Comparison of ENCODE assay signal across 25 cellular contexts in the genomic region with DNA sequence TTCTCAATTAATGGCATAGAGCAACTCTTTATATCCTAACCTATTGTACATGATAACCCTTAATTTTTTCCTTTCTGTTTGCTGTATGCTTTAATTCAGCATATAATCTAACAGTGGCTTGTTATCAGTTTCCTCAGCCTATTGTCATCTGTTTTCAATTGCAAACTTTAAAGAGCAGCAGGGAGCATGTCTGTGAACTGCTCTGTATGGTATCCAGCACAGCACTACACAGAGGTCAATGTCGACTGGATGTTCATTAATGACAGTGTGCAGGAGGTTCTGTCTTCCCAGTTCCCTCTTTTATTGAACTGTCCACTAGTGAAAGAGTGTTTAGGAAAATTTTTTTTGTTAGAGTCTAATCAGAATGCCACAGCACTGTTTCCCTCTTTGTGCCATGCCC.
A peak's percentile ranks its signal among the peaks of the same experiment; 100 is the strongest.
DNase-seq lines count a peak whose midpoint lies in the region; ATAC-seq and TF ChIP-seq lines count a peak whose summit lies in the region.
"Had no signal": no experiment of that assay in that cellular context is flagged by ENCODE, and none has a peak within 500 bp of the region (broad histone marks: within the 10 kb centered on the region; RNA-seq: fewer than 3 reads in every experiment).

No MANE protein-coding gene starts in this region.

- H3K27ac ChIP-seq in naive thymus-derived CD4-positive, alpha-beta T cell (ENCODE audit: low read depth, low read length), result no peak overlapping the region
- H3K27ac ChIP-seq: BLaER1 had no signal

- CTCF ChIA-PET in naive thymus-derived CD4-positive, alpha-beta T cell (lab: Charles Lee), result no interaction called here

- no peak overlapping the region for H3K4me3 ChIP-seq in naive thymus-derived CD4-positive, alpha-beta T cell (ENCODE audit: low read length)
- H3K4me3 ChIP-seq: BLaER1, GM12878 had no signal

- no peaks in the 10 kb centered on the region for H3K9me3 ChIP-seq in naive thymus-derived CD4-positive, alpha-beta T cell (ENCODE audit: control insufficient read depth in 2 of 3, low read length in 3 of 3)
- H3K9me3 ChIP-seq: BE2C, BLaER1 had no signal

- H3K9me3 Mint-ChIP-seq in naive thymus-derived CD4-positive, alpha-beta T cell, result peaks cover 0 to 12% (median 0%) of the 10 kb centered on the region in 11 donors

- no peak overlapping the region for H3K27ac Mint-ChIP-seq in naive thymus-derived CD4-positive, alpha-beta T cell
- H3K27ac Mint-ChIP-seq: CD4-positive, alpha-beta memory T cell; CD4-positive, CD25-positive, alpha-beta regulatory T cell; CD8-positive, alpha-beta memory T cell had no signal

- no peaks in the 10 kb centered on the region for H3K36me3 ChIP-seq in naive thymus-derived CD4-positive, alpha-beta T cell (ENCODE audit: control insufficient read depth in 2 of 3, insufficient read depth in 3 of 3, low read length in 3 of 3)
- H3K36me3 ChIP-seq: BE2C, BLaER1 had no signal

- no peaks in the 10 kb centered on the region for H3K27me3 ChIP-seq in naive thymus-derived CD4-positive, alpha-beta T cell (ENCODE audit: control insufficient read depth in 2 of 2, insufficient read depth in 2 of 2, low read length in 2 of 2)
- H3K27me3 ChIP-seq: BE2C, BLaER1 had no signal

- DNase-seq in NCI-H146 (lab: John Stamatoyannopoulos, UW) (peak; percentile 41), NCI-H146 treated with DMSO at 0.1 percent for 48 hours (lab: John Stamatoyannopoulos, UW; ENCODE audit: unreplicated experiment) (peak; percentile 44), left lobe of liver (ENCODE audit: low spot score) (no peak), NCI-H2029 treated with DMSO at 0.1 percent for 48 hours (lab: John Stamatoyannopoulos, UW) (no peak), NCI-H2107 treated with DMSO at 0.1 percent for 48 hours (lab: John Stamatoyannopoulos, UW; ENCODE audit: unreplicated experiment) (no peak), NCI-H446 treated with DMSO at 0.1 percent for 48 hours (lab: John Stamatoyannopoulos, UW) (no peak)
- no peak for DNase-seq in naive thymus-derived CD4-positive, alpha-beta T cell
- DNase-seq: 8988T; ACHN; BE2C; C1 segment of cervical spinal cord; CD4-positive, alpha-beta memory T cell; CD4-positive, CD25-positive, alpha-beta regulatory T cell; CD8-positive, alpha-beta memory T cell; COR-L47; DMS 273 treated with DMSO at 0.1 percent for 48 hours; DMS153; DMS79; DND-41; EL; GDM1 had no signal

- H3K4me1 Mint-ChIP-seq in naive thymus-derived CD4-positive, alpha-beta T cell, result no peaks in the 10 kb centered on the region
- H3K4me1 Mint-ChIP-seq: CD14-positive monocyte; CD4-positive, alpha-beta memory T cell; CD4-positive, CD25-positive, alpha-beta regulatory T cell; CD8-positive, alpha-beta memory T cell had no signal

- no peaks in the 10 kb centered on the region for H3K27me3 Mint-ChIP-seq in naive thymus-derived CD4-positive, alpha-beta T cell
- H3K27me3 Mint-ChIP-seq: CD4-positive, alpha-beta memory T cell; CD4-positive, CD25-positive, alpha-beta regulatory T cell; CD8-positive, alpha-beta memory T cell had no signal

- intact Hi-C loops in naive thymus-derived CD4-positive, alpha-beta T cell (cut with micrococcal nuclease), result no loop called here

- ATAC-seq in SK-N-SH treated with all-trans-retinoic acid at 6 μM for 48 hours (no peak), left lobe of liver (peak; percentile 72)
- ATAC-seq in naive thymus-derived CD4-positive, alpha-beta T cell, result no peak
- ATAC-seq: GM12878 had no signal

- no peaks in the 10 kb centered on the region for H3K4me1 ChIP-seq in naive thymus-derived CD4-positive, alpha-beta T cell (ENCODE audit: control insufficient read depth in 2 of 2, insufficient read depth in 2 of 2, low read length in 2 of 2)
- H3K4me1 ChIP-seq: BE2C, BLaER1 had no signal

- H3K36me3 Mint-ChIP-seq in naive thymus-derived CD4-positive, alpha-beta T cell, result no peaks in the 10 kb centered on the region
- H3K36me3 Mint-ChIP-seq: CD14-positive monocyte; CD4-positive, alpha-beta memory T cell; CD4-positive, CD25-positive, alpha-beta regulatory T cell; CD8-positive, alpha-beta memory T cell had no signal

- H3K4me3 Mint-ChIP-seq in naive thymus-derived CD4-positive, alpha-beta T cell, result no peak overlapping the region
- H3K4me3 Mint-ChIP-seq: CD14-positive monocyte; CD4-positive, alpha-beta memory T cell; CD4-positive, CD25-positive, alpha-beta regulatory T cell; CD8-positive, alpha-beta memory T cell had no signal

- POLR2A ChIA-PET in naive thymus-derived CD4-positive, alpha-beta T cell (lab: Charles Lee), result no interaction called here

TF ChIP-seq in SK-N-SH treated with all-trans-retinoic acid at 6 μM for 48 hours, 23 proteins besides CTCF, POLR2A, EP300 and RAD21:
- peak; percentile 73 for TF ChIP-seq TCF4 (CRISPR knock-in tag; IDR thresholded peaks at IDR 0.05; ENCODE audit: borderline replicate concordance)
- no peak for TF ChIP-seq ZNF565 (CRISPR knock-in tag; conservative IDR thresholded peaks at IDR 0.05; ENCODE audit: low read depth)
- peak; percentile 41; the same call in 1 of the 2 replicates for TF ChIP-seq ZNF70 (CRISPR knock-in tag; IDR thresholded peaks at IDR 0.05)
- TF ChIP-seq, protein P1, sequence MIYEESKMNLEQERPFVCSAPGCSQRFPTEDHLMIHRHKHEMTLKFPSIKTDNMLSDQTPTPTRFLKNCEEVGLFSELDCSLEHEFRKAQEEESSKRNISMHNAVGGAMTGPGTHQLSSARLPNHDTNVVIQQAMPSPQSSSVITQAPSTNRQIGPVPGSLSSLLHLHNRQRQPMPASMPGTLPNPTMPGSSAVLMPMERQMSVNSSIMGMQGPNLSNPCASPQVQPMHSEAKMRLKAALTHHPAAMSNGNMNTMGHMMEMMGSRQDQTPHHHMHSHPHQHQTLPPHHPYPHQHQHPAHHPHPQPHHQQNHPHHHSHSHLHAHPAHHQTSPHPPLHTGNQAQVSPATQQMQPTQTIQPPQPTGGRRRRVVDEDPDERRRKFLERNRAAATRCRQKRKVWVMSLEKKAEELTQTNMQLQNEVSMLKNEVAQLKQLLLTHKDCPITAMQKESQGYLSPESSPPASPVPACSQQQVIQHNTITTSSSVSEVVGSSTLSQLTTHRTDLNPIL (CRISPR knock-in tag; IDR thresholded peaks at IDR 0.05; ENCODE audit: low read depth), result no peak

Comparison
In these comparisons a context has a peak if more than half of its experiments do, and no peak if none do; other contexts are left out.
1. DNase-seq: peak in NCI-H146 (single experiment) and NCI-H146 treated with DMSO at 0.1 percent for 48 hours (single experiment); none in left lobe of liver (single experiment), naive thymus-derived CD4-positive, alpha-beta T cell (0 of 9), NCI-H2029 treated with DMSO at 0.1 percent for 48 hours (single experiment), NCI-H2107 treated with DMSO at 0.1 percent for 48 hours (single experiment) and NCI-H446 treated with DMSO at 0.1 percent for 48 hours (single experiment).